9 cellular contexts compared by ENCODE assay signal in the genomic region with DNA sequence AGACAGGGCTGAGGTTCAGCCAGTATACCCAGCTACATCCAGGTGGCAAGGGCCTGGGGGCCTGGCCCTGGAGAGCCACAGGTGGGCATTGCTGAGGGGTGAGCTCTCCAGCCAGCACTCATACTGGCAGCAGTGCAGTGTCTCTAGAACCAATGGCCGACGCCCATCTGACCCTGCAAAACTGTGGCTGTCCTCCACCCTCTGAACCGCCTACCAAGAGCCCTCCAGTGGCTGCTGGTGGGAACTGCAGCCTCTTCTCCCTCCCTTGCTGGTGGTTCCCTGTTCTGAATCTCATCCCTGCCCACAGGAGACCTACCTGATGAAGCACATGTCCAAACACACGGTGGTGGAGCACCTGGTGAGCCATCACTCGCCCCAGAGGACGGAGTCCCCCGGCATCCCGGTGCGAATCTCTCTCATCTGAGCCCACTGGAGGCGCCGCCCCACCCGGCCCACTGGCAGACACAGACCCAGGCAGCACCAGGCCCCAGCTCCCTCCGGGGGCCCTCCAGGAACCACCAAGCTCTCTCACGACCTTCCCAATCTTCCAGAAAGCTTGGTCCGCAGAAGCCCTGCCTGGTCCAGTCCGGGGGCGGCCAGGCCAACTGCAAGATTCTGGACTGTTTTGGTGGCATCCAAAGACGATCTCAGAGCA. TPM values are rescaled to one million over a fixed set of nuclear protein-coding genes. Genes with fewer than 3 reads are reported as not detected.
A peak's percentile ranks its signal among the peaks of the same experiment; 100 is the strongest.
DNase-seq lines count a peak whose midpoint lies in the region; ATAC-seq, FAIRE-seq and TF ChIP-seq lines count a peak whose summit lies in the region.
"Had no signal": no experiment of that assay in that cellular context is flagged by ENCODE, and none has a peak within 500 bp of the region (broad histone marks: within the 10 kb centered on the region; RNA-seq: fewer than 3 reads in every experiment).

No MANE protein-coding gene starts in this region.

- FAIRE-seq in bronchial epithelial cell (lab: Jason Lieb, UNC) (no peak), keratinocyte (lab: Jason Lieb, UNC) (peak; percentile 87)
- FAIRE-seq: islet of Langerhans had no signal

- no peaks in the 10 kb centered on the region for H3K79me2 ChIP-seq in keratinocyte (ENCODE audit: control insufficient read depth, insufficient read depth, low read length)

- H3K9me1 ChIP-seq in keratinocyte (ENCODE audit: control insufficient read depth, extremely low read depth, insufficient read depth, low read length), result no peaks in the 10 kb centered on the region

- dilution Hi-C loops in keratinocyte (cut with MboI; ENCODE audit: extremely low pct_ligation_motif_present, low sequenced_read_pairs), result no loop called here

- no peak overlapping the region for H3K9ac ChIP-seq in keratinocyte (ENCODE audit: control insufficient read depth, extremely low read depth, insufficient read depth, low read length)

- H4K20me1 ChIP-seq in keratinocyte (ENCODE audit: control insufficient read depth, extremely low read depth, insufficient read depth, low read length), result no peaks in the 10 kb centered on the region

- ATAC-seq in GM21723 (IDR thresholded peaks at IDR 0.05; ENCODE audit: unreplicated experiment), result no peak

- H2AFZ ChIP-seq in keratinocyte (ENCODE audit: control insufficient read depth, low read length), result no peak overlapping the region

- peaks cover 4% of the 10 kb centered on the region for H3K36me3 ChIP-seq in bronchial epithelial cell (ENCODE audit: control insufficient read depth, insufficient read depth, low read length)
- peaks cover 2 to 4% of the 10 kb centered on the region in 2 experiments for H3K36me3 ChIP-seq in keratinocyte (ENCODE audit: control insufficient read depth in 2 of 2, extremely low read depth in 1 of 2, insufficient read depth in 2 of 2, low read length in 2 of 2)

- TF ChIP-seq CTCF in VCaP (conservative IDR thresholded peaks at IDR 0.05) (peak; percentile 88), bronchial epithelial cell (IDR thresholded peaks at IDR 0.05; ENCODE audit: insufficient read depth, low read length, severe bottlenecking) (peak; percentile 91), keratinocyte (optimal IDR thresholded peaks at IDR 0.05 in 1 of 3, IDR thresholded peaks at IDR 0.05 in 1 of 3, conservative IDR thresholded peaks at IDR 0.05 in 1 of 3; ENCODE audit: extremely low read depth in 1 of 3, insufficient read depth in 2 of 3, low read length in 3 of 3) (peak; percentile 82 to 92 (median 89))

- H3K9me3 ChIP-seq in keratinocyte (ENCODE audit: control insufficient read depth, low read depth, low read length), result no peaks in the 10 kb centered on the region

- H3K4me1 ChIP-seq in keratinocyte (ENCODE audit: control insufficient read depth, extremely low read depth, insufficient read depth, low read length), result peaks cover 3% of the 10 kb centered on the region

- no peak overlapping the region for H3K4me3 ChIP-seq in bronchial epithelial cell (ENCODE audit: low read depth, low read length)
- no peak overlapping the region for H3K4me3 ChIP-seq in keratinocyte (ENCODE audit: control insufficient read depth in 2 of 3, extremely low read depth in 1 of 3, insufficient read depth in 2 of 3, low read depth in 1 of 3, low read length in 3 of 3)

- DNase-seq in SIG-M5 treated with dmso at 0.1 percent for 504 hours (lab: John Stamatoyannopoulos, UW; ENCODE audit: unreplicated experiment) (peak; percentile 22), SIG-M5 (lab: John Stamatoyannopoulos, UW) (no peak), NCI-H2029 treated with DMSO at 0.1 percent for 48 hours (lab: John Stamatoyannopoulos, UW) (peak; percentile 22), bronchial epithelial cell (ENCODE audit: low read depth) (peak; percentile 37), keratinocyte (ENCODE audit: low read depth, low spot score) (no peak)
- peak; percentile 62 for DNase-seq in stimulated activated CD4-positive, alpha-beta T cell treated with anti-CD3 and anti-CD28 coated beads, Interleukin-4, amount 100 ng/mL, for 1 hour

- no peaks in the 10 kb centered on the region for H3K27me3 ChIP-seq in bronchial epithelial cell (ENCODE audit: control insufficient read depth, insufficient read depth, low read length)
- H3K27me3 ChIP-seq in keratinocyte (ENCODE audit: control insufficient read depth, extremely low read depth, insufficient read depth, low read length), result no peaks in the 10 kb centered on the region

- H3K27ac ChIP-seq in VCaP (no peak overlapping the region), keratinocyte (ENCODE audit: control insufficient read depth, insufficient read depth, low read length) (no peak overlapping the region)

- H3K4me2 ChIP-seq in keratinocyte (ENCODE audit: control insufficient read depth, extremely low read depth, insufficient read depth, low read depth, low read length), result no peak overlapping the region

RNA-seq across cellular contexts. Expression of gene A3GALT2, which starts 22.1 kb away (rescaled TPM):
- total RNA-seq in bronchial epithelial cell, result not detected in 2 replicates
- polyA plus RNA-seq in keratinocyte, result not detected in 3 replicates
- not detected for polyA plus RNA-seq in keratinocyte (2011; ENCODE audit: low read depth)
- not detected in 2 replicates for polyA plus RNA-seq in keratinocyte (2011; cell fraction: cytosol; rRNA removed)
- not detected in 2 replicates for polyA plus RNA-seq in keratinocyte (2011; cell fraction: nucleus; rRNA removed)
- polyA plus RNA-seq in keratinocyte (2012; ENCODE audit: low replicate concordance), result not detected in 2 replicates
- not detected in 3 replicates for polyA minus RNA-seq in keratinocyte
- not detected for polyA minus RNA-seq in keratinocyte (2011; cell fraction: cytosol; rRNA and poly(A)+ RNA removed)
- polyA minus RNA-seq in keratinocyte (2011; cell fraction: nucleus; rRNA and poly(A)+ RNA removed), result not detected in 2 replicates

RNA-seq across cellular contexts. Expression of gene ZNF362, which starts 42.5 kb away (rescaled TPM):
- total RNA-seq in bronchial epithelial cell, result 0.51 and 1.1 TPM in 2 replicates
- 2.2 to 3.1 TPM (median 2.3 TPM) in 3 replicates for polyA plus RNA-seq in keratinocyte
- 1.2 TPM for polyA plus RNA-seq in keratinocyte (2011; ENCODE audit: low read depth)
- polyA plus RNA-seq in keratinocyte (2011; cell fraction: cytosol; rRNA removed), result 2.0 and 3.2 TPM in 2 replicates
- polyA plus RNA-seq in keratinocyte (2011; cell fraction: nucleus; rRNA removed), result 2.6 and 4.4 TPM in 2 replicates
- 2.8 and 6.0 TPM in 2 replicates for polyA plus RNA-seq in keratinocyte (2012; ENCODE audit: low replicate concordance)
- 5.6 to 10.1 TPM (median 9.1 TPM) in 3 replicates for polyA minus RNA-seq in keratinocyte
- 10.9 TPM for polyA minus RNA-seq in keratinocyte (2011; cell fraction: cytosol; rRNA and poly(A)+ RNA removed)
- 2.0 and 3.7 TPM in 2 replicates for polyA minus RNA-seq in keratinocyte (2011; cell fraction: nucleus; rRNA and poly(A)+ RNA removed)

Comparison
In these comparisons a context has a peak if more than half of its experiments do, and no peak if none do; other contexts are left out.
1. DNase-seq: peak in SIG-M5 treated with dmso at 0.1 percent for 504 hours (single experiment), NCI-H2029 treated with DMSO at 0.1 percent for 48 hours (single experiment), bronchial epithelial cell (single experiment) and stimulated activated CD4-positive, alpha-beta T cell treated with anti-CD3 and anti-CD28 coated beads, Interleukin-4, amount 100 ng/mL, for 1 hour (single experiment); none in SIG-M5 (single experiment) and keratinocyte (single experiment).
2. Peak in every context shown above with its lines, with median percentiles within 50 percentile points of each other: CTCF ChIP-seq.